ENCODE assay signal across 8 cellular contexts in the genomic region with DNA sequence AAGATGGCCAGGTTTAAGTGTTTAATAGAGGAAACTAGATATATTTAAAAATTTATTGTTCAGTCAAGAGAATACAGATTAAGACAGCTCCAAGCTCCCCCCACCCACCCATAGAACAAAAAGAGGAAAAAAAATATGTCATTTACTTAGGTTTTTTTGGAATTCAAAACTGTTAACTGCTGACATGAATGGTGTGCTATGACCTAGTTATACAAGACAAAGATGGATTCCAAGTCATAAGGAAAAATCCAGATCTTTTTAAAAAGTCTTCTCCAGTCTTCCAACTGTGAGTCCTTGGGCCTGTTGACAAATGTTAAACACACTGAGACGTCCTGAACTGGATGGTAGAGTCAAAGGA. TPM values are rescaled to one million over a fixed set of nuclear protein-coding genes. Genes with fewer than 3 reads are reported as not detected.
A peak's percentile ranks its signal among the peaks of the same experiment; 100 is the strongest.
DNase-seq lines count a peak whose midpoint lies in the region; ATAC-seq and TF ChIP-seq lines count a peak whose summit lies in the region.

No MANE protein-coding gene starts in this region.

- H3K27me3 ChIP-seq in lower lobe of right lung (ENCODE audit: low read depth) = no peaks in the 10 kb centered on the region
- no peaks in the 10 kb centered on the region for H3K27me3 ChIP-seq in upper lobe of left lung

- TF ChIP-seq CTCF in astrocyte of the cerebellum (IDR thresholded peaks at IDR 0.05; ENCODE audit: low read depth, low read length, missing control alignments) = no peak
- TF ChIP-seq CTCF in lower lobe of right lung (IDR thresholded peaks at IDR 0.05) = no peak
- TF ChIP-seq CTCF in upper lobe of left lung (IDR thresholded peaks at IDR 0.05) = no peak

- ATAC-seq in lower lobe of right lung (no peak), upper lobe of left lung (ENCODE audit: low FRiP score in 2 of 2) (no peak), HG03521 (IDR thresholded peaks at IDR 0.05; ENCODE audit: unreplicated experiment) (no peak), GM18868 (IDR thresholded peaks at IDR 0.05; ENCODE audit: unreplicated experiment) (no peak)

- in situ Hi-C loops in astrocyte of the cerebellum (cut with HindIII; ENCODE audit: low sequenced_read_pairs) = no loop called here

- no peak for TF ChIP-seq POLR2A in upper lobe of left lung (IDR thresholded peaks at IDR 0.05)

- 0 to 4% methylated on average over 1 of the region's 1 CpG for WGBS in upper lobe of left lung, 2 donors

- no peak for DNase-seq in activated naive CD4-positive, alpha-beta T cell treated with anti-CD3 and anti-CD28 coated beads, Interleukin-2, amount 10 ng/mL, durations not matched to agents 7 days and 5 days
- no peak for DNase-seq in activated naive CD4-positive, alpha-beta T cell (lab: John Stamatoyannopoulos, UW)
- DNase-seq in astrocyte of the cerebellum (ENCODE audit: low read depth) = no peak
- no peak for DNase-seq in lower lobe of right lung
- DNase-seq in upper lobe of left lung = no peak
- DNase-seq in RKO (ENCODE audit: low spot score) = no peak

- peaks cover 46% of the 10 kb centered on the region for H3K4me1 ChIP-seq in lower lobe of right lung
- peaks cover 39 to 49% (median 40%) of the 10 kb centered on the region in 4 donors for H3K4me1 ChIP-seq in upper lobe of left lung

- peak overlapping the region; percentile 99 for H3K27ac Mint-ChIP-seq in activated naive CD4-positive, alpha-beta T cell treated with anti-CD3 and anti-CD28 coated beads, Interleukin-2, amount 10 ng/mL, durations not matched to agents 7 days and 5 days

- no peak for TF ChIP-seq EP300 in upper lobe of left lung (IDR thresholded peaks at IDR 0.05)

- H3K27me3 Mint-ChIP-seq in activated naive CD4-positive, alpha-beta T cell treated with anti-CD3 and anti-CD28 coated beads, Interleukin-2, amount 10 ng/mL, durations not matched to agents 7 days and 5 days = peaks cover 3% of the 10 kb centered on the region

- H3K9me3 ChIP-seq in lower lobe of right lung (no peaks in the 10 kb centered on the region), upper lobe of left lung (no peaks in the 10 kb centered on the region)

- peaks cover 53% of the 10 kb centered on the region for H3K36me3 Mint-ChIP-seq in activated naive CD4-positive, alpha-beta T cell treated with anti-CD3 and anti-CD28 coated beads, Interleukin-2, amount 10 ng/mL, durations not matched to agents 7 days and 5 days

- no peaks in the 10 kb centered on the region for H3K9me3 Mint-ChIP-seq in activated naive CD4-positive, alpha-beta T cell treated with anti-CD3 and anti-CD28 coated beads, Interleukin-2, amount 10 ng/mL, durations not matched to agents 7 days and 5 days

- H3K36me3 ChIP-seq in lower lobe of right lung (peaks cover 22% of the 10 kb centered on the region), upper lobe of left lung (peaks cover 0 to 8% (median 4%) of the 10 kb centered on the region in 4 donors)

- intact Hi-C loops in lower lobe of right lung (cut with DNase I) = no loop called here

- peak overlapping the region; percentile 78 for H3K4me3 ChIP-seq in astrocyte of the cerebellum (ENCODE audit: low read depth, low read length)
- H3K4me3 ChIP-seq in lower lobe of right lung = peak overlapping the region; percentile 85
- H3K4me3 ChIP-seq in upper lobe of left lung = peak overlapping the region; percentile 45 to 85 (median 72)

- CTCF ChIA-PET in activated naive CD4-positive, alpha-beta T cell treated with anti-CD3 and anti-CD28 coated beads, Interleukin-2, amount 10 ng/mL, durations not matched to agents 7 days and 5 days (lab: Charles Lee) = interaction anchor here (1.6 to 16.5 kb wide), 4 partner anchors 5 to 85 kb away, joined by 5 to 575 read pairs (median 290); partner anchors contain the start of genes RHOF and SETD1B

- H3K4me1 Mint-ChIP-seq in activated naive CD4-positive, alpha-beta T cell treated with anti-CD3 and anti-CD28 coated beads, Interleukin-2, amount 10 ng/mL, durations not matched to agents 7 days and 5 days = peaks cover 39% of the 10 kb centered on the region

- H3K27ac ChIP-seq in lower lobe of right lung (peak overlapping the region; percentile 100), upper lobe of left lung (peak overlapping the region; percentile 96 to 100 (median 98))

- peak overlapping the region; percentile 91 for H3K4me3 Mint-ChIP-seq in activated naive CD4-positive, alpha-beta T cell treated with anti-CD3 and anti-CD28 coated beads, Interleukin-2, amount 10 ng/mL, durations not matched to agents 7 days and 5 days

RNA-seq across cellular contexts. Expression of gene SETD1B, which starts 1.3 kb away (rescaled TPM):
- 19.7 TPM for total RNA-seq in lower lobe of right lung
- total RNA-seq in upper lobe of left lung = 10 to 100 TPM in 5 of 6 donors, 1 to 10 TPM in 1; 9.3 to 47.1 (median 20.4) TPM

RNA-seq across cellular contexts. Expression of gene RHOF, which starts 9.0 kb away (rescaled TPM):
- total RNA-seq in lower lobe of right lung (28.7 TPM), upper lobe of left lung (100 to 1,000 TPM in 2 of 6 donors, 10 to 100 TPM in 4; 33.5 to 145 (median 45.5) TPM)

RNA-seq across cellular contexts. Expression of gene HPD, which starts 56.2 kb away (rescaled TPM):
- total RNA-seq in lower lobe of right lung (2.5 TPM), upper lobe of left lung (1 to 10 TPM in 5 of 6 donors, not detected in 1; 1.1 to 7.3 (median 1.7) TPM)
